15 cellular contexts compared by ENCODE assay signal in the genomic region with DNA sequence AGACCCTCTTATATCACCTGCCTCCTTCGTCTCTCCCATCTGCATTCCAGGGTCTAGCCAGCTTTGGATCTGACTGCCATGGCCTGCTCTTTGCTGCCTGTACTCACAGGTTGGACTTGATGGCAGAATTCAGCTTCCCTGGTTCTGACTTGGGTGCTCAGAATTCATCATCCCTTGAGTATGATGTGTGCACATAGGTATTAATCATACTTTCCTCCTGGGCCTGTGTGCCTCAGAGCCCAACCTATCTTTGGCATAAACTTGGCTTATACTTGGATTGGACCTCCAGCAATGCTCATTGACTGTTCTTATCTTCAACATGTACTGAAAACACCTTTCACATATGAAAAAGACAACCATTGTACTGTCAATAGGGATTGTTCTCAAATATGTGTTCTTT.
A peak's percentile ranks its signal among the peaks of the same experiment; 100 is the strongest.
DNase-seq lines count a peak whose midpoint lies in the region; TF ChIP-seq lines count a peak whose summit lies in the region.
"Had no signal": no experiment of that assay in that cellular context is flagged by ENCODE, and none has a peak within 500 bp of the region (broad histone marks: within the 10 kb centered on the region; RNA-seq: fewer than 3 reads in every experiment).

No MANE protein-coding gene starts in this region.

- H3K27me3 ChIP-seq in GM23248 (replicated peaks; ENCODE audit: insufficient read depth): no peaks in the 10 kb centered on the region
- H3K27me3 ChIP-seq in neuronal stem cell (ENCODE audit: control insufficient read depth in 3 of 3, insufficient read depth in 3 of 3, low read depth in 1 of 3, low read length in 3 of 3): no peaks in the 10 kb centered on the region
- H3K27me3 ChIP-seq: BLaER1 treated with 17β-estradiol and CSF1 and Interleukin-3, amounts not matched to agents 10 nM and 100 nM had no signal

- DNase-seq in GM23248 (peak; percentile 18), epithelial cell of esophagus (ENCODE audit: low read depth) (peak; percentile 61), neuronal stem cell (ENCODE audit: low spot score) (no peak), anterior cingulate cortex (lab: John Stamatoyannopoulos, UW) (no peak), NCI-H748 (lab: John Stamatoyannopoulos, UW; ENCODE audit: unreplicated experiment) (no peak), cortex of kidney (lab: John Stamatoyannopoulos, UW) (no peak)
- DNase-seq: ACHN; Calu3; CD4-positive, CD25-positive, alpha-beta regulatory T cell; DMS 273 treated with DMSO at 0.1 percent for 48 hours; H9 had no signal

- TF ChIP-seq CTCF in VCaP (conservative IDR thresholded peaks at IDR 0.05): no peak
- no peak for TF ChIP-seq CTCF in epithelial cell of esophagus (IDR thresholded peaks at IDR 0.05; ENCODE audit: insufficient read depth, low read depth, low read length, missing control alignments)

- no peak overlapping the region for H3K23ac ChIP-seq in neuronal stem cell (ENCODE audit: low read depth, low read length, poor library complexity)

- no peaks in the 10 kb centered on the region for H3K79me2 ChIP-seq in GM23248 (ENCODE audit: insufficient read depth)

- no peak overlapping the region for H3K14ac ChIP-seq in neuronal stem cell (ENCODE audit: low read length)

- no peak overlapping the region for H4K8ac ChIP-seq in neuronal stem cell (ENCODE audit: low read depth, low read length)

- H2BK5ac ChIP-seq in neuronal stem cell (ENCODE audit: low read length): no peak overlapping the region

- 92 to 94% methylated on average over 1 of the region's 1 CpG for WGBS in GM23248 (ENCODE audit: low coverage in 1 of 2, low lambda C conversion rate in 2 of 2, missing lambda C conversion rate in 2 of 2), 2 experiments
- WGBS in neuronal stem cell (ENCODE audit: extremely low coverage in 2 of 2, insufficient read length in 2 of 2, insufficient replicate concordance in 1 of 2), 2 donors: no CpG with 5 or more reads among the region's 1 CpG

- no peaks in the 10 kb centered on the region for H3K36me3 ChIP-seq in GM23248 (ENCODE audit: low read depth)
- H3K36me3 ChIP-seq in neuronal stem cell (replicated peaks in 1 of 2; ENCODE audit: control insufficient read depth in 2 of 2, insufficient read depth in 2 of 2, low read length in 2 of 2): no peaks in the 10 kb centered on the region
- H3K36me3 ChIP-seq: BLaER1 treated with 17β-estradiol and CSF1 and Interleukin-3, amounts not matched to agents 10 nM and 100 nM had no signal

- no peaks in the 10 kb centered on the region for H3F3A ChIP-seq in GM23248 (ENCODE audit: insufficient read depth)

- H4K91ac ChIP-seq in neuronal stem cell (ENCODE audit: low read depth, low read length, poor library complexity): no peak overlapping the region

- peak overlapping the region; percentile 19 for H3K4ac ChIP-seq in neuronal stem cell (ENCODE audit: low read length)

- H3K79me1 ChIP-seq in neuronal stem cell (ENCODE audit: low read depth, low read length): no peaks in the 10 kb centered on the region

- no peak overlapping the region for H2AFZ ChIP-seq in GM23248
- H2AFZ ChIP-seq in neuronal stem cell (ENCODE audit: low read length): no peak overlapping the region
- H2AFZ ChIP-seq: GM23338 had no signal

- H3K4me2 ChIP-seq in GM23248 (ENCODE audit: unreplicated experiment): no peak overlapping the region
- no peak overlapping the region for H3K4me2 ChIP-seq in neuronal stem cell (ENCODE audit: insufficient read depth, low read length, poor library complexity, severe bottlenecking)
- H3K4me2 ChIP-seq: BLaER1 treated with 17β-estradiol and CSF1 and Interleukin-3, amounts not matched to agents 10 nM and 100 nM; GM23338 had no signal

- no peaks in the 10 kb centered on the region for H3K9me2 ChIP-seq in GM23248 (ENCODE audit: insufficient read depth)

- in situ Hi-C loops in GM23248 (cut with MboI): no loop called here

- H2BK12ac ChIP-seq in neuronal stem cell (ENCODE audit: low read length): peak overlapping the region; percentile 7

- H3K4me3 ChIP-seq in GM23248 (no peak overlapping the region), epithelial cell of esophagus (ENCODE audit: low read length) (no peak overlapping the region), neuronal stem cell (ENCODE audit: low read length in 2 of 2) (no peak overlapping the region)
- H3K4me3 ChIP-seq: BLaER1 treated with 17β-estradiol and CSF1 and Interleukin-3, amounts not matched to agents 10 nM and 100 nM; GM12878; GM23338 had no signal

- no peaks in the 10 kb centered on the region for H3K9me3 ChIP-seq in GM23248 (ENCODE audit: low read depth)
- H3K9me3 ChIP-seq in neuronal stem cell (replicated peaks in 1 of 2; ENCODE audit: control insufficient read depth in 2 of 2, insufficient read depth in 1 of 2, low read depth in 1 of 2, low read length in 2 of 2): peaks cover 0 to 3% of the 10 kb centered on the region in 2 donors
- H3K9me3 ChIP-seq: BLaER1 treated with 17β-estradiol and CSF1 and Interleukin-3, amounts not matched to agents 10 nM and 100 nM had no signal

- H2BK120ac ChIP-seq in neuronal stem cell (ENCODE audit: low read depth, low read length): no peak overlapping the region

- H3K27ac ChIP-seq in GM23248 (no peak overlapping the region), VCaP (peak overlapping the region; percentile 61; the same call in 1 of the 2 replicates), neuronal stem cell (replicated peaks; ENCODE audit: low read length) (no peak overlapping the region)
- H3K27ac ChIP-seq: BLaER1 treated with 17β-estradiol and CSF1 and Interleukin-3, amounts not matched to agents 10 nM and 100 nM had no signal

- H4K20me1 ChIP-seq in GM23248 (ENCODE audit: insufficient read depth): no peaks in the 10 kb centered on the region
- H4K20me1 ChIP-seq: BLaER1 treated with 17β-estradiol and CSF1 and Interleukin-3, amounts not matched to agents 10 nM and 100 nM had no signal

- H3K4me1 ChIP-seq in GM23248 (ENCODE audit: insufficient read depth) (peaks cover 3% of the 10 kb centered on the region; the same call in 1 of the 2 replicates), neuronal stem cell (ENCODE audit: control insufficient read depth in 2 of 2, insufficient read depth in 1 of 2, low read depth in 1 of 2, low read length in 2 of 2) (peaks cover 0 to 2% of the 10 kb centered on the region in 2 donors)
- H3K4me1 ChIP-seq: BLaER1 treated with 17β-estradiol and CSF1 and Interleukin-3, amounts not matched to agents 10 nM and 100 nM had no signal

- H3K9ac ChIP-seq in GM23248 (no peak overlapping the region), neuronal stem cell (ENCODE audit: low read depth, low read length, poor library complexity) (no peak overlapping the region)
- H3K9ac ChIP-seq: BLaER1 treated with 17β-estradiol and CSF1 and Interleukin-3, amounts not matched to agents 10 nM and 100 nM had no signal

- no peak overlapping the region for H2AK5ac ChIP-seq in neuronal stem cell (ENCODE audit: low read depth, low read length)

- H3K18ac ChIP-seq in neuronal stem cell (ENCODE audit: low read length): no peak overlapping the region

- no peak overlapping the region for H2BK15ac ChIP-seq in neuronal stem cell (ENCODE audit: low read length)

Comparison
In these comparisons a context has a peak if more than half of its experiments do, and no peak if none do; other contexts are left out.
1. DNase-seq: peak in GM23248 (single experiment) and epithelial cell of esophagus (single experiment); none in neuronal stem cell (single experiment), anterior cingulate cortex (0 of 58), NCI-H748 (single experiment) and cortex of kidney (single experiment).